ENCODE assay signal across 12 cellular contexts in genomic region chr9:69645488-69645887, GRCh38. TPM values are rescaled to one million over a fixed set of nuclear protein-coding genes. Genes with fewer than 3 reads are reported as not detected.
DNase-seq lines count a peak whose midpoint lies in the region; ATAC-seq, FAIRE-seq and TF ChIP-seq lines count a peak whose summit lies in the region.
"Had no signal": no experiment of that assay in that cellular context is flagged by ENCODE, and none has a peak within 500 bp of the region (broad histone marks: within the 10 kb centered on the region; RNA-seq: fewer than 3 reads in every experiment).

No MANE protein-coding gene starts in this region.

- WGBS in small intestine, 3 donors: 20 to 67% (median 31%) methylated on average over 10 of the region's 10 CpGs

- H3K4me1 ChIP-seq in PC-3 (ENCODE audit: insufficient read depth, low read length) (no peaks in the 10 kb centered on the region), small intestine (ENCODE audit: control insufficient read depth in 2 of 2, insufficient read depth in 1 of 2, low read depth in 1 of 2, low read length in 1 of 2) (no peaks in the 10 kb centered on the region)

- no peaks in the 10 kb centered on the region for H3F3A ChIP-seq in PC-3 (ENCODE audit: low read length, unreplicated experiment)

- no peaks in the 10 kb centered on the region for H3K4me1 Mint-ChIP-seq in activated T-cell treated with anti-CD3 and anti-CD28 coated beads, Interleukin-2, amount 50 U/mL, for 72 hours (ENCODE audit: low read depth)

- CTCF ChIA-PET in PC-3 (lab: Charles Lee): no interaction called here

- H3K27ac ChIP-seq in PC-3 (ENCODE audit: low read length) (no peak overlapping the region), small intestine (ENCODE audit: low read depth in 1 of 2, low read length in 1 of 2) (no peak overlapping the region)

- no peak overlapping the region for H3K4me3 ChIP-seq in PC-3 (ENCODE audit: low read length)
- H3K4me3 ChIP-seq in small intestine (ENCODE audit: low read depth in 1 of 2, low read length in 2 of 2): no peak overlapping the region

- intact Hi-C loops in PC-3 (cut with micrococcal nuclease): no loop called here

- peak overlapping the region; percentile 37; the same call in 1 of the 2 replicates for H3K4me2 ChIP-seq in PC-3 (ENCODE audit: low read length)

- no peaks in the 10 kb centered on the region for H3K36me3 Mint-ChIP-seq in activated T-cell treated with anti-CD3 and anti-CD28 coated beads, Interleukin-2, amount 50 U/mL, for 72 hours (ENCODE audit: insufficient read depth in 2 of 2)

- BruUV-seq in PC-3 (replicated peaks; lab: Mats Ljungman, UMichigan): no TSS peak

- no peaks in the 10 kb centered on the region for H3K9me2 ChIP-seq in PC-3 (replicated peaks; ENCODE audit: low read length)

- POLR2A ChIA-PET in PC-3 (lab: Charles Lee; ENCODE audit: unreplicated experiment): no interaction called here

- FAIRE-seq in small intestine (lab: Jason Lieb, UNC): no peak
- FAIRE-seq: endothelial cell of umbilical vein had no signal

- H3K9me3 ChIP-seq in PC-3 (ENCODE audit: low read length) (no peaks in the 10 kb centered on the region), small intestine (ENCODE audit: control insufficient read depth, low read depth) (no peaks in the 10 kb centered on the region)

- no peak overlapping the region for H3K4me3 Mint-ChIP-seq in activated T-cell treated with anti-CD3 and anti-CD28 coated beads, Interleukin-2, amount 50 U/mL, for 72 hours
- H3K4me3 Mint-ChIP-seq: HFFc6 had no signal

- no peaks in the 10 kb centered on the region for H3K36me3 ChIP-seq in PC-3 (ENCODE audit: low read depth, low read length)
- no peaks in the 10 kb centered on the region for H3K36me3 ChIP-seq in small intestine (ENCODE audit: control insufficient read depth in 2 of 2, insufficient read depth in 2 of 2, low read length in 2 of 2)

- H3K27me3 Mint-ChIP-seq in activated T-cell treated with anti-CD3 and anti-CD28 coated beads, Interleukin-2, amount 50 U/mL, for 72 hours (ENCODE audit: low read depth): peaks cover 11% of the 10 kb centered on the region

- no peak overlapping the region for H3K9ac ChIP-seq in PC-3 (ENCODE audit: low read length)

- H3K27ac Mint-ChIP-seq in activated T-cell treated with anti-CD3 and anti-CD28 coated beads, Interleukin-2, amount 50 U/mL, for 72 hours: no peak overlapping the region
- H3K27ac Mint-ChIP-seq: HFFc6 had no signal

- no peaks in the 10 kb centered on the region for H4K20me1 ChIP-seq in PC-3 (ENCODE audit: low read length)

- no peaks in the 10 kb centered on the region for H3K9me3 Mint-ChIP-seq in activated T-cell treated with anti-CD3 and anti-CD28 coated beads, Interleukin-2, amount 50 U/mL, for 72 hours

- no peak for TF ChIP-seq CTCF in PC-3 (conservative IDR thresholded peaks at IDR 0.05; ENCODE audit: low read depth, low read length)

- no peaks in the 10 kb centered on the region for H3K79me2 ChIP-seq in PC-3 (ENCODE audit: low read length)

- no peak overlapping the region for H2AFZ ChIP-seq in PC-3 (ENCODE audit: low read length)

- H3K27me3 ChIP-seq in PC-3 (ENCODE audit: low read length): peaks cover 4% of the 10 kb centered on the region; the same call in 1 of the 2 replicates
- H3K27me3 ChIP-seq in small intestine (ENCODE audit: control insufficient read depth in 2 of 2, insufficient read depth in 2 of 2, low read length in 2 of 2): no peaks in the 10 kb centered on the region

- ATAC-seq in PC-3 (no peak), HG03520 (IDR thresholded peaks at IDR 0.05; ENCODE audit: unreplicated experiment) (no peak)
- ATAC-seq in activated T-cell treated with anti-CD3 and anti-CD28 coated beads, Interleukin-2, amount 50 U/mL, for 72 hours (replicated peaks in 1 of 2): no peak

- DNase-seq in NAMALWA (ENCODE audit: low spot score): peak; percentile 2
- peak; percentile 29 for DNase-seq in PC-3
- peak; percentile 70 for DNase-seq in iPS-NIHi11 (ENCODE audit: low spot score)
- DNase-seq in small intestine: peak; percentile 45
- no peak for DNase-seq in GDM1 (lab: John Stamatoyannopoulos, UW)
- no peak for DNase-seq in activated T-cell treated with anti-CD3 and anti-CD28 coated beads, Interleukin-2, amount 50 U/mL, for 72 hours
- DNase-seq: amniotic stem cell, HFFc6, kidney glomerular epithelial cell, NCI-H2081 had no signal

RNA-seq across cellular contexts. Expression of gene APBA1, which starts 26.7 kb away (rescaled TPM):
- total RNA-seq in PC-3 (2014; rRNA removed): 0.06 and 0.07 TPM in 2 replicates
- 1 to 10 TPM in 1 of 3 donors, under 1 TPM in 1, not detected in 1; 0.27 to 3.7 TPM for polyA plus RNA-seq in small intestine
- total RNA-seq in activated T-cell treated with anti-CD3 and anti-CD28 coated beads, Interleukin-2, amount 50 U/mL, for 72 hours: 1 to 10 TPM in 1 of 2 donors, under 1 TPM in 1; 0.74 to 1.2 TPM

Comparison
In these comparisons a context has a peak if more than half of its experiments do, and no peak if none do; other contexts are left out.
1. DNase-seq: peak in NAMALWA (single experiment), PC-3 (single experiment), iPS-NIHi11 (single experiment) and small intestine (single experiment); none in GDM1 (single experiment) and activated T-cell treated with anti-CD3 and anti-CD28 coated beads, Interleukin-2, amount 50 U/mL, for 72 hours (0 of 2).